ENCODE assay signal across 1 cellular context in the genomic region with DNA sequence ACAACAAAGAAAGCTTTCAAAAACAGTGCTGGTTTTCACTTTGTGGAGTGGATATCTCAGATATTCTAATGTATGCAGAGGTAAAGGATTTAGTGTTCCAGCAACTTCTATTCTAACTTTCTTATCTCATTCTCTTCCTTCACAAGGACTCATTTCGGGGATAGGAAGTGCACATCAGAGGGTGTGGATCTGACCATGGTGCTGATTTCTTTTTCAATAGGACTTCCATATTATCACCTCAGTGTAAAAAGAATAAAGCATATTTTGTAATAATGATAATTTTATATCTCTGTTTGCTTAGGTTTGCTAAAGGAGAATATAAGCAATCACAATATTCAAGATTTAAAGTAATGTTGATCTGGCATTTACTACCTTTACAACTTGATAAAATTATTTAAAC.
TF ChIP-seq lines count a peak whose summit lies in the region.

No MANE protein-coding gene starts in this region.

TF ChIP-seq in HepG2, 621 proteins besides CTCF, POLR2A, EP300 and RAD21 (continued from another document):
- TF ChIP-seq, protein P1, sequence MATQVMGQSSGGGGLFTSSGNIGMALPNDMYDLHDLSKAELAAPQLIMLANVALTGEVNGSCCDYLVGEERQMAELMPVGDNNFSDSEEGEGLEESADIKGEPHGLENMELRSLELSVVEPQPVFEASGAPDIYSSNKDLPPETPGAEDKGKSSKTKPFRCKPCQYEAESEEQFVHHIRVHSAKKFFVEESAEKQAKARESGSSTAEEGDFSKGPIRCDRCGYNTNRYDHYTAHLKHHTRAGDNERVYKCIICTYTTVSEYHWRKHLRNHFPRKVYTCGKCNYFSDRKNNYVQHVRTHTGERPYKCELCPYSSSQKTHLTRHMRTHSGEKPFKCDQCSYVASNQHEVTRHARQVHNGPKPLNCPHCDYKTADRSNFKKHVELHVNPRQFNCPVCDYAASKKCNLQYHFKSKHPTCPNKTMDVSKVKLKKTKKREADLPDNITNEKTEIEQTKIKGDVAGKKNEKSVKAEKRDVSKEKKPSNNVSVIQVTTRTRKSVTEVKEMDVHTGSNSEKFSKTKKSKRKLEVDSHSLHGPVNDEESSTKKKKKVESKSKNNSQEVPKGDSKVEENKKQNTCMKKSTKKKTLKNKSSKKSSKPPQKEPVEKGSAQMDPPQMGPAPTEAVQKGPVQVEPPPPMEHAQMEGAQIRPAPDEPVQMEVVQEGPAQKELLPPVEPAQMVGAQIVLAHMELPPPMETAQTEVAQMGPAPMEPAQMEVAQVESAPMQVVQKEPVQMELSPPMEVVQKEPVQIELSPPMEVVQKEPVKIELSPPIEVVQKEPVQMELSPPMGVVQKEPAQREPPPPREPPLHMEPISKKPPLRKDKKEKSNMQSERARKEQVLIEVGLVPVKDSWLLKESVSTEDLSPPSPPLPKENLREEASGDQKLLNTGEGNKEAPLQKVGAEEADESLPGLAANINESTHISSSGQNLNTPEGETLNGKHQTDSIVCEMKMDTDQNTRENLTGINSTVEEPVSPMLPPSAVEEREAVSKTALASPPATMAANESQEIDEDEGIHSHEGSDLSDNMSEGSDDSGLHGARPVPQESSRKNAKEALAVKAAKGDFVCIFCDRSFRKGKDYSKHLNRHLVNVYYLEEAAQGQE (IDR thresholded peaks at IDR 0.05; ENCODE audit: borderline replicate concordance in 1 of 2, low read depth in 1 of 2, low read length in 2 of 2) = peak; percentile 26 to 91
